Comparison of ENCODE assay signal across 19 cellular contexts in genomic region chr11:91798240-91798639, GRCh38.
DNase-seq lines count a peak whose midpoint lies in the region; ATAC-seq, FAIRE-seq and TF ChIP-seq lines count a peak whose summit lies in the region.
"Had no signal": no experiment of that assay in that cellular context is flagged by ENCODE, and none has a peak within 500 bp of the region (broad histone marks: within the 10 kb centered on the region; RNA-seq: fewer than 3 reads in every experiment).

No MANE protein-coding gene starts in this region.

- H3K4me1 ChIP-seq in kidney (ENCODE audit: control insufficient read depth in 1 of 2, insufficient read depth in 1 of 2, low read depth in 1 of 2, low read length in 2 of 2) (peaks cover 4 to 7% of the 10 kb centered on the region in 2 donors), mesenchymal stem cell (ENCODE audit: control insufficient read depth, insufficient read depth, low read depth, low read length) (peaks cover 14% of the 10 kb centered on the region), neuronal stem cell (ENCODE audit: control insufficient read depth in 2 of 2, insufficient read depth in 1 of 2, low read depth in 1 of 2, low read length in 2 of 2) (peaks cover 2 to 6% of the 10 kb centered on the region in 2 donors)

- no peak overlapping the region for H2BK120ac ChIP-seq in mesenchymal stem cell (ENCODE audit: low read depth, low read length)
- no peak overlapping the region for H2BK120ac ChIP-seq in neuronal stem cell (ENCODE audit: low read depth, low read length)

- H3K27ac Mint-ChIP-seq in stimulated activated memory B cell treated with anti-CD40 and anti-IgM and Interleukin-4, amounts not matched to agents 10 μg/mL and 1 μg/mL and 100 μg/mL, for 72 hours = no peak overlapping the region
- H3K27ac Mint-ChIP-seq: CD4-positive, alpha-beta memory T cell; GM23338; H9 had no signal

- 95% methylated on average over 7 of the region's 7 CpGs for WGBS in mesenchymal stem cell
- WGBS in neuronal stem cell (ENCODE audit: extremely low coverage in 2 of 2, insufficient read length in 2 of 2, insufficient replicate concordance in 1 of 2), 2 donors = no CpG with 5 or more reads among the region's 7 CpGs

- no peak overlapping the region for H3K23ac ChIP-seq in mesenchymal stem cell (ENCODE audit: low read length in 2 of 2)
- H3K23ac ChIP-seq in neuronal stem cell (ENCODE audit: low read depth, low read length, poor library complexity) = peak overlapping the region; percentile 35

- peak overlapping the region; percentile 92 for H2AK5ac ChIP-seq in mesenchymal stem cell (ENCODE audit: low read length, severe bottlenecking)
- H2AK5ac ChIP-seq in neuronal stem cell (ENCODE audit: low read depth, low read length) = peak overlapping the region; percentile 24

- no peaks in the 10 kb centered on the region for H3K36me3 Mint-ChIP-seq in stimulated activated memory B cell treated with anti-CD40 and anti-IgM and Interleukin-4, amounts not matched to agents 10 μg/mL and 1 μg/mL and 100 μg/mL, for 72 hours
- H3K36me3 Mint-ChIP-seq: CD4-positive, alpha-beta memory T cell had no signal

- H3K27ac ChIP-seq in kidney (ENCODE audit: low read depth in 2 of 2, low read length in 2 of 2) (no peak overlapping the region), mesenchymal stem cell (ENCODE audit: low read length, poor library complexity, severe bottlenecking) (no peak overlapping the region), neuronal stem cell (replicated peaks; ENCODE audit: low read length) (no peak overlapping the region)

- ATAC-seq in stimulated activated memory B cell treated with anti-CD40 and anti-IgM and Interleukin-4, amounts not matched to agents 10 μg/mL and 1 μg/mL and 100 μg/mL, for 72 hours = peak; percentile 36
- ATAC-seq in GM21723 (IDR thresholded peaks at IDR 0.05; ENCODE audit: unreplicated experiment) = no peak
- ATAC-seq: GM23338, HCT116 had no signal

- no peaks in the 10 kb centered on the region for H3K4me1 Mint-ChIP-seq in stimulated activated memory B cell treated with anti-CD40 and anti-IgM and Interleukin-4, amounts not matched to agents 10 μg/mL and 1 μg/mL and 100 μg/mL, for 72 hours
- H3K4me1 Mint-ChIP-seq: CD4-positive, alpha-beta memory T cell had no signal

- peaks cover 2% of the 10 kb centered on the region for H3K9me3 Mint-ChIP-seq in stimulated activated memory B cell treated with anti-CD40 and anti-IgM and Interleukin-4, amounts not matched to agents 10 μg/mL and 1 μg/mL and 100 μg/mL, for 72 hours
- H3K9me3 Mint-ChIP-seq: GM23338 had no signal

- H3K4me2 ChIP-seq in mesenchymal stem cell (ENCODE audit: low read length, poor library complexity, severe bottlenecking) = no peak overlapping the region
- no peak overlapping the region for H3K4me2 ChIP-seq in neuronal stem cell (ENCODE audit: insufficient read depth, low read length, poor library complexity, severe bottlenecking)
- H3K4me2 ChIP-seq: GM23338 had no signal

- peak; percentile 61 for DNase-seq in kidney
- DNase-seq in mesenchymal stem cell = no peak
- DNase-seq in neuronal stem cell (ENCODE audit: low spot score) = no peak
- DNase-seq in activated CD8-positive, alpha-beta memory T cell treated with anti-CD3 and anti-CD28 coated beads, Interleukin-2, amount 50 U/mL, for 48 hours = no peak
- DNase-seq: C1 segment of cervical spinal cord; Calu3; CD4-positive, alpha-beta memory T cell; COR-L47; DMS53; DMS79 treated with DMSO at 0.1 percent for 48 hours; GF-D8; H9 had no signal

- H4K91ac ChIP-seq in mesenchymal stem cell (ENCODE audit: low read length) = peak overlapping the region; percentile 25
- no peak overlapping the region for H4K91ac ChIP-seq in neuronal stem cell (ENCODE audit: low read depth, low read length, poor library complexity)

- H4K8ac ChIP-seq in mesenchymal stem cell (ENCODE audit: low read length) = no peak overlapping the region
- no peak overlapping the region for H4K8ac ChIP-seq in neuronal stem cell (ENCODE audit: low read depth, low read length)

- H3K27me3 ChIP-seq in mesenchymal stem cell (ENCODE audit: control insufficient read depth in 1 of 2, insufficient read depth in 1 of 2, low read length in 2 of 2) (peaks cover 0 to 21% of the 10 kb centered on the region in 2 experiments), neuronal stem cell (ENCODE audit: control insufficient read depth in 3 of 3, insufficient read depth in 3 of 3, low read depth in 1 of 3, low read length in 3 of 3) (no peaks in the 10 kb centered on the region)

- H2BK15ac ChIP-seq in mesenchymal stem cell (ENCODE audit: low read depth, poor library complexity, severe bottlenecking) (no peak overlapping the region), neuronal stem cell (ENCODE audit: low read length) (peak overlapping the region; percentile 21)

- intact Hi-C loops in kidney (cut with DNase I) = no loop called here

- H3K36me3 ChIP-seq in kidney (ENCODE audit: control insufficient read depth in 1 of 2, insufficient read depth in 2 of 2, low read length in 2 of 2) (no peaks in the 10 kb centered on the region), mesenchymal stem cell (ENCODE audit: control insufficient read depth in 1 of 2, insufficient read depth in 2 of 2, low read depth in 1 of 2, low read length in 2 of 2) (no peaks in the 10 kb centered on the region), neuronal stem cell (replicated peaks in 1 of 2; ENCODE audit: control insufficient read depth in 2 of 2, insufficient read depth in 2 of 2, low read length in 2 of 2) (no peaks in the 10 kb centered on the region)

- H2BK12ac ChIP-seq in mesenchymal stem cell (ENCODE audit: low read length in 2 of 2) (no peak overlapping the region), neuronal stem cell (ENCODE audit: low read length) (peak overlapping the region; percentile 26)

- H3K4me3 Mint-ChIP-seq in stimulated activated memory B cell treated with anti-CD40 and anti-IgM and Interleukin-4, amounts not matched to agents 10 μg/mL and 1 μg/mL and 100 μg/mL, for 72 hours = no peak overlapping the region
- H3K4me3 Mint-ChIP-seq: CD4-positive, alpha-beta memory T cell; GM23338; H9 had no signal

- H3K18ac ChIP-seq in mesenchymal stem cell (ENCODE audit: low read depth in 1 of 2, low read length in 2 of 2) (peak overlapping the region in 1 of 2 experiments; percentile 3), neuronal stem cell (ENCODE audit: low read length) (peak overlapping the region; percentile 39)

- no peak for FAIRE-seq in kidney (lab: Jason Lieb, UNC)
- FAIRE-seq: GM12891, GM18507, GM19239 had no signal

- H2AFZ ChIP-seq in mesenchymal stem cell (ENCODE audit: low read depth, low read length) (no peak overlapping the region), neuronal stem cell (ENCODE audit: low read length) (no peak overlapping the region)
- H2AFZ ChIP-seq: GM23338 had no signal

- H3K14ac ChIP-seq in mesenchymal stem cell (ENCODE audit: low read length in 2 of 2) (no peak overlapping the region), neuronal stem cell (ENCODE audit: low read length) (no peak overlapping the region)

- no peaks in the 10 kb centered on the region for H3K79me1 ChIP-seq in mesenchymal stem cell (replicated peaks; ENCODE audit: low read length, poor library complexity, severe bottlenecking)
- no peaks in the 10 kb centered on the region for H3K79me1 ChIP-seq in neuronal stem cell (ENCODE audit: low read depth, low read length)

- TF ChIP-seq CTCF in kidney (IDR thresholded peaks at IDR 0.05; ENCODE audit: borderline replicate concordance, extremely low read depth, insufficient read depth) = no peak

- H3K4ac ChIP-seq in mesenchymal stem cell (ENCODE audit: low read depth in 1 of 2, low read length in 2 of 2) (no peak overlapping the region), neuronal stem cell (ENCODE audit: low read length) (no peak overlapping the region)

- H3K9me3 ChIP-seq in kidney (ENCODE audit: control insufficient read depth in 1 of 2, low read length in 2 of 2) (no peaks in the 10 kb centered on the region), mesenchymal stem cell (ENCODE audit: control insufficient read depth, low read length) (no peaks in the 10 kb centered on the region), neuronal stem cell (replicated peaks in 1 of 2; ENCODE audit: control insufficient read depth in 2 of 2, insufficient read depth in 1 of 2, low read depth in 1 of 2, low read length in 2 of 2) (no peaks in the 10 kb centered on the region)

- H2BK5ac ChIP-seq in mesenchymal stem cell (ENCODE audit: low read depth, low read length, poor library complexity, severe bottlenecking) = peak overlapping the region; percentile 39
- H2BK5ac ChIP-seq in neuronal stem cell (ENCODE audit: low read length) = peak overlapping the region; percentile 78

- H3K4me3 ChIP-seq in kidney (ENCODE audit: low read length in 2 of 2) (no peak overlapping the region), mesenchymal stem cell (ENCODE audit: insufficient read depth in 1 of 2, low read depth in 1 of 2, low read length in 2 of 2) (no peak overlapping the region), neuronal stem cell (ENCODE audit: low read length in 2 of 2) (no peak overlapping the region)
- H3K4me3 ChIP-seq: GM23338 had no signal

- no peaks in the 10 kb centered on the region for H3K27me3 Mint-ChIP-seq in stimulated activated memory B cell treated with anti-CD40 and anti-IgM and Interleukin-4, amounts not matched to agents 10 μg/mL and 1 μg/mL and 100 μg/mL, for 72 hours
- H3K27me3 Mint-ChIP-seq: CD4-positive, alpha-beta memory T cell had no signal

- H3K9ac ChIP-seq in kidney (ENCODE audit: low read length in 2 of 2) (no peak overlapping the region), mesenchymal stem cell (ENCODE audit: low read length) (no peak overlapping the region), neuronal stem cell (ENCODE audit: low read depth, low read length, poor library complexity) (no peak overlapping the region)
